15 cellular contexts compared by ENCODE assay signal in genomic region chr5:54611290-54611951, GRCh38.
A peak's percentile ranks its signal among the peaks of the same experiment; 100 is the strongest.
DNase-seq lines count a peak whose midpoint lies in the region; ATAC-seq and TF ChIP-seq lines count a peak whose summit lies in the region.
"Had no signal": no experiment of that assay in that cellular context is flagged by ENCODE, and none has a peak within 500 bp of the region (broad histone marks: within the 10 kb centered on the region; RNA-seq: fewer than 3 reads in every experiment).

No MANE protein-coding gene starts in this region.

- H3K27ac Mint-ChIP-seq in activated CD8-positive, alpha-beta T cell treated with anti-CD3 and anti-CD28 coated beads, Interleukin-2, amount 10 ng/mL, durations not matched to agents 7 days and 5 days = peak overlapping the region; percentile 93
- no peak overlapping the region for H3K27ac Mint-ChIP-seq in activated CD8-positive, alpha-beta T cell treated with anti-CD3 and anti-CD28 coated beads for 36 hours
- peak overlapping the region; percentile 53 for H3K27ac Mint-ChIP-seq in stimulated activated memory B cell treated with anti-CD40 and anti-IgM and Interleukin-4, amounts not matched to agents 10 μg/mL and 1 μg/mL and 100 μg/mL, for 72 hours
- H3K27ac Mint-ChIP-seq: brain had no signal

- no peak overlapping the region for H3K4me3 Mint-ChIP-seq in activated CD8-positive, alpha-beta T cell treated with anti-CD3 and anti-CD28 coated beads, Interleukin-2, amount 10 ng/mL, durations not matched to agents 7 days and 5 days
- no peak overlapping the region for H3K4me3 Mint-ChIP-seq in activated CD8-positive, alpha-beta T cell treated with anti-CD3 and anti-CD28 coated beads for 36 hours
- H3K4me3 Mint-ChIP-seq in stimulated activated memory B cell treated with anti-CD40 and anti-IgM and Interleukin-4, amounts not matched to agents 10 μg/mL and 1 μg/mL and 100 μg/mL, for 72 hours = no peak overlapping the region
- H3K4me3 Mint-ChIP-seq: brain had no signal

- H3K9me3 Mint-ChIP-seq in activated CD8-positive, alpha-beta T cell treated with anti-CD3 and anti-CD28 coated beads, Interleukin-2, amount 10 ng/mL, durations not matched to agents 7 days and 5 days (ENCODE audit: insufficient read depth) = peaks cover 5% of the 10 kb centered on the region
- peaks cover 7% of the 10 kb centered on the region for H3K9me3 Mint-ChIP-seq in activated CD8-positive, alpha-beta T cell treated with anti-CD3 and anti-CD28 coated beads for 36 hours
- H3K9me3 Mint-ChIP-seq in stimulated activated memory B cell treated with anti-CD40 and anti-IgM and Interleukin-4, amounts not matched to agents 10 μg/mL and 1 μg/mL and 100 μg/mL, for 72 hours = no peaks in the 10 kb centered on the region

- peak overlapping the region; percentile 5; the same call in 1 of the 2 replicates for H2AFZ ChIP-seq in OCI-LY7 (ENCODE audit: low read length)

- H3K4me3 ChIP-seq in OCI-LY7 (ENCODE audit: low read depth, low read length, poor library complexity, severe bottlenecking) = no peak overlapping the region
- H3K4me3 ChIP-seq: lower lobe of right lung, ovary had no signal

- H3K4me2 ChIP-seq in OCI-LY7 (ENCODE audit: low read length) = no peak overlapping the region

- POLR2A ChIA-PET in activated CD8-positive, alpha-beta T cell treated with anti-CD3 and anti-CD28 coated beads, Interleukin-2, amount 10 ng/mL, durations not matched to agents 7 days and 5 days (lab: Charles Lee) = interaction anchor here (1.4 to 1.8 kb wide), 4 partner anchors 35 to 133 kb away, joined by 3 to 19 read pairs (median 8); partner anchors contain the start of gene SNX18
- POLR2A ChIA-PET in activated CD8-positive, alpha-beta T cell treated with anti-CD3 and anti-CD28 coated beads for 36 hours (lab: Charles Lee) = interaction anchor here (0.6 to 1.2 kb wide), 2 partner anchors 13 kb away, joined by 3 read pairs; no protein-coding TSS in a partner anchor
- POLR2A ChIA-PET in OCI-LY7 (lab: Charles Lee) = interaction anchor here (1.0 kb wide), 1 partner anchor 8 kb away, joined by 4 read pairs; no protein-coding TSS in a partner anchor

- peaks cover 17% of the 10 kb centered on the region for H3K4me1 ChIP-seq in OCI-LY7 (ENCODE audit: insufficient read depth, low read length, poor library complexity, severe bottlenecking)

- H3K4me1 Mint-ChIP-seq in activated CD8-positive, alpha-beta T cell treated with anti-CD3 and anti-CD28 coated beads, Interleukin-2, amount 10 ng/mL, durations not matched to agents 7 days and 5 days (ENCODE audit: low read depth) = peaks cover 29% of the 10 kb centered on the region
- peaks cover 23% of the 10 kb centered on the region for H3K4me1 Mint-ChIP-seq in activated CD8-positive, alpha-beta T cell treated with anti-CD3 and anti-CD28 coated beads for 36 hours (ENCODE audit: low read depth)
- peaks cover 31% of the 10 kb centered on the region for H3K4me1 Mint-ChIP-seq in stimulated activated memory B cell treated with anti-CD40 and anti-IgM and Interleukin-4, amounts not matched to agents 10 μg/mL and 1 μg/mL and 100 μg/mL, for 72 hours
- H3K4me1 Mint-ChIP-seq: brain had no signal

- CTCF ChIA-PET in activated CD8-positive, alpha-beta T cell treated with anti-CD3 and anti-CD28 coated beads, Interleukin-2, amount 10 ng/mL, durations not matched to agents 7 days and 5 days (lab: Charles Lee) = interaction anchor here (0.6 to 2.8 kb wide), 12 partner anchors 8 to 281 kb away, joined by 3 to 13 read pairs (median 4); partner anchors contain the start of gene SNX18
- CTCF ChIA-PET in activated CD8-positive, alpha-beta T cell treated with anti-CD3 and anti-CD28 coated beads for 36 hours (lab: Charles Lee) = interaction anchor here (0.6 to 1.0 kb wide), 3 partner anchors 94 to 234 kb away, joined by 3 read pairs; partner anchors contain the start of gene SNX18
- CTCF ChIA-PET in OCI-LY7 (lab: Charles Lee; ENCODE audit: unreplicated experiment) = no interaction called here

- peaks cover 7% of the 10 kb centered on the region for H3K9me3 ChIP-seq in OCI-LY7 (ENCODE audit: low read length)
- H3K9me3 ChIP-seq: lower lobe of right lung, ovary had no signal

- ATAC-seq in activated CD8-positive, alpha-beta T cell treated with anti-CD3 and anti-CD28 coated beads, Interleukin-2, amount 10 ng/mL, durations not matched to agents 7 days and 5 days = no peak
- ATAC-seq in activated CD8-positive, alpha-beta T cell treated with anti-CD3 and anti-CD28 coated beads for 36 hours = no peak
- no peak for ATAC-seq in stimulated activated memory B cell treated with anti-CD40 and anti-IgM and Interleukin-4, amounts not matched to agents 10 μg/mL and 1 μg/mL and 100 μg/mL, for 72 hours
- ATAC-seq: HCT116 had no signal

- H4K20me1 ChIP-seq in OCI-LY7 (ENCODE audit: insufficient read depth, low read length) = no peaks in the 10 kb centered on the region

- H3K79me2 ChIP-seq in OCI-LY7 (ENCODE audit: insufficient read depth, low read depth, low read length) = no peaks in the 10 kb centered on the region

- intact Hi-C loops in activated CD8-positive, alpha-beta T cell treated with anti-CD3 and anti-CD28 coated beads for 36 hours (cut with micrococcal nuclease) = no loop called here
- intact Hi-C loops in OCI-LY7 (cut with micrococcal nuclease; ENCODE audit: unreplicated experiment) = no loop called here

- TF ChIP-seq CTCF in activated CD8-positive, alpha-beta T cell treated with anti-CD3 and anti-CD28 coated beads for 36 hours (IDR thresholded peaks at IDR 0.05) = no peak
- TF ChIP-seq CTCF in OCI-LY7 (conservative IDR thresholded peaks at IDR 0.05; ENCODE audit: low read length) = no peak

- H3K36me3 ChIP-seq in OCI-LY7 (ENCODE audit: insufficient read depth, low read length) = no peaks in the 10 kb centered on the region
- H3K36me3 ChIP-seq: lower lobe of right lung, ovary had no signal

- H3K9me2 ChIP-seq in OCI-LY7 (ENCODE audit: insufficient read depth, low read length) = no peaks in the 10 kb centered on the region

- H3K36me3 Mint-ChIP-seq in activated CD8-positive, alpha-beta T cell treated with anti-CD3 and anti-CD28 coated beads, Interleukin-2, amount 10 ng/mL, durations not matched to agents 7 days and 5 days (ENCODE audit: low read depth) = peaks cover 40% of the 10 kb centered on the region
- peaks cover 3% of the 10 kb centered on the region for H3K36me3 Mint-ChIP-seq in activated CD8-positive, alpha-beta T cell treated with anti-CD3 and anti-CD28 coated beads for 36 hours (ENCODE audit: low read depth)
- H3K36me3 Mint-ChIP-seq in stimulated activated memory B cell treated with anti-CD40 and anti-IgM and Interleukin-4, amounts not matched to agents 10 μg/mL and 1 μg/mL and 100 μg/mL, for 72 hours = no peaks in the 10 kb centered on the region
- H3K36me3 Mint-ChIP-seq: brain had no signal

- DNase-seq in activated CD8-positive, alpha-beta T cell treated with anti-CD3 and anti-CD28 coated beads, Interleukin-2, amount 10 ng/mL, durations not matched to agents 7 days and 5 days = no peak
- DNase-seq in activated CD8-positive, alpha-beta T cell treated with anti-CD3 and anti-CD28 coated beads for 36 hours = no peak
- DNase-seq in OCI-LY7 (ENCODE audit: low spot score) (no peak), glomerular visceral epithelial cell (ENCODE audit: extremely low spot score) (peak; percentile 11), hypothalamus (lab: John Stamatoyannopoulos, UW) (no peak), putamen (ENCODE audit: low spot score) (no peak), NCI-H1436 (lab: John Stamatoyannopoulos, UW) (no peak)
- DNase-seq: activated T-cell treated with anti-CD3 and anti-CD28 coated beads, Interleukin-2, amount 50 U/mL, for 48 hours; head of caudate nucleus; lower lobe of right lung; NCI-H524 treated with DMSO at 0.1 percent for 48 hours; ovary had no signal

- no peak overlapping the region for H3K27ac ChIP-seq in OCI-LY7 (ENCODE audit: low read depth, low read length, poor library complexity, severe bottlenecking)
- H3K27ac ChIP-seq: lower lobe of right lung, ovary had no signal

- no peaks in the 10 kb centered on the region for H3K27me3 Mint-ChIP-seq in activated CD8-positive, alpha-beta T cell treated with anti-CD3 and anti-CD28 coated beads, Interleukin-2, amount 10 ng/mL, durations not matched to agents 7 days and 5 days (ENCODE audit: low read depth)
- no peaks in the 10 kb centered on the region for H3K27me3 Mint-ChIP-seq in activated CD8-positive, alpha-beta T cell treated with anti-CD3 and anti-CD28 coated beads for 36 hours
- no peaks in the 10 kb centered on the region for H3K27me3 Mint-ChIP-seq in stimulated activated memory B cell treated with anti-CD40 and anti-IgM and Interleukin-4, amounts not matched to agents 10 μg/mL and 1 μg/mL and 100 μg/mL, for 72 hours
- H3K27me3 Mint-ChIP-seq: brain had no signal

- no TSS peak for BruUV-seq in OCI-LY7 (replicated peaks; lab: Mats Ljungman, UMichigan)
